1 cellular context compared by ENCODE assay signal in the genomic region with DNA sequence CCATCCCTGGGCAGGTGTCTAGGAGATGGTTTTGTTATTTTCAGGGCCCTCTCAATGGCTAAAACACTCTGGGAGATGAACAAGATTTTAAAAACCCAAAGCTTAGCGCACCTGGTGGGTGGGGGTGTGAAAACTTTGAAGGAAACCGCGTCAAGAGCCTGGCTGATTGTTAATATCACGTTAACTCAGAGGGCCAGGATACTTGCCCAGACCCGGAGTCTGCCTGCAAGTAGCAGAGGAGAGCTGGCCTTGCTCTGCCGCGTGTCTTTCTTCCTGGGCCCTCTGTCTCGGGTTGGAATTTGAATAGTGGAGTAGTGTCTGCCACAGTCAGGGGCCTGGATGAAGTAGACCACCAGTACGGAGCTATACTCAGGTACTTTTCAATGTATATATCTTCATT.
TF ChIP-seq lines count a peak whose summit lies in the region.

No MANE protein-coding gene starts in this region.

TF ChIP-seq in HCT116, 20 proteins besides CTCF, POLR2A, EP300 and RAD21 (continued from another document):
- TF ChIP-seq, protein P1, sequence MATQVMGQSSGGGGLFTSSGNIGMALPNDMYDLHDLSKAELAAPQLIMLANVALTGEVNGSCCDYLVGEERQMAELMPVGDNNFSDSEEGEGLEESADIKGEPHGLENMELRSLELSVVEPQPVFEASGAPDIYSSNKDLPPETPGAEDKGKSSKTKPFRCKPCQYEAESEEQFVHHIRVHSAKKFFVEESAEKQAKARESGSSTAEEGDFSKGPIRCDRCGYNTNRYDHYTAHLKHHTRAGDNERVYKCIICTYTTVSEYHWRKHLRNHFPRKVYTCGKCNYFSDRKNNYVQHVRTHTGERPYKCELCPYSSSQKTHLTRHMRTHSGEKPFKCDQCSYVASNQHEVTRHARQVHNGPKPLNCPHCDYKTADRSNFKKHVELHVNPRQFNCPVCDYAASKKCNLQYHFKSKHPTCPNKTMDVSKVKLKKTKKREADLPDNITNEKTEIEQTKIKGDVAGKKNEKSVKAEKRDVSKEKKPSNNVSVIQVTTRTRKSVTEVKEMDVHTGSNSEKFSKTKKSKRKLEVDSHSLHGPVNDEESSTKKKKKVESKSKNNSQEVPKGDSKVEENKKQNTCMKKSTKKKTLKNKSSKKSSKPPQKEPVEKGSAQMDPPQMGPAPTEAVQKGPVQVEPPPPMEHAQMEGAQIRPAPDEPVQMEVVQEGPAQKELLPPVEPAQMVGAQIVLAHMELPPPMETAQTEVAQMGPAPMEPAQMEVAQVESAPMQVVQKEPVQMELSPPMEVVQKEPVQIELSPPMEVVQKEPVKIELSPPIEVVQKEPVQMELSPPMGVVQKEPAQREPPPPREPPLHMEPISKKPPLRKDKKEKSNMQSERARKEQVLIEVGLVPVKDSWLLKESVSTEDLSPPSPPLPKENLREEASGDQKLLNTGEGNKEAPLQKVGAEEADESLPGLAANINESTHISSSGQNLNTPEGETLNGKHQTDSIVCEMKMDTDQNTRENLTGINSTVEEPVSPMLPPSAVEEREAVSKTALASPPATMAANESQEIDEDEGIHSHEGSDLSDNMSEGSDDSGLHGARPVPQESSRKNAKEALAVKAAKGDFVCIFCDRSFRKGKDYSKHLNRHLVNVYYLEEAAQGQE (IDR thresholded peaks at IDR 0.05; ENCODE audit: low read depth), result no peak
- no peak for TF ChIP-seq EGR1 (IDR thresholded peaks at IDR 0.05; ENCODE audit: low read depth)
- TF ChIP-seq EZH2phosphoT487 (IDR thresholded peaks at IDR 0.05; ENCODE audit: borderline replicate concordance), result no peak
- no peak for TF ChIP-seq CEBPB (IDR thresholded peaks at IDR 0.05; ENCODE audit: low read depth)
- TF ChIP-seq, protein P2, sequence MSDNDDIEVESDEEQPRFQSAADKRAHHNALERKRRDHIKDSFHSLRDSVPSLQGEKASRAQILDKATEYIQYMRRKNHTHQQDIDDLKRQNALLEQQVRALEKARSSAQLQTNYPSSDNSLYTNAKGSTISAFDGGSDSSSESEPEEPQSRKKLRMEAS (IDR thresholded peaks at IDR 0.05), result no peak
- no peak for TF ChIP-seq EZH2 (IDR thresholded peaks at IDR 0.05)
- TF ChIP-seq SIN3A (IDR thresholded peaks at IDR 0.05; ENCODE audit: low read depth), result no peak
- TF ChIP-seq ELF1 (IDR thresholded peaks at IDR 0.05; ENCODE audit: borderline replicate concordance, low read depth), result no peak
- TF ChIP-seq ZFX (IDR thresholded peaks at IDR 0.05), result no peak
- TF ChIP-seq, protein P3, sequence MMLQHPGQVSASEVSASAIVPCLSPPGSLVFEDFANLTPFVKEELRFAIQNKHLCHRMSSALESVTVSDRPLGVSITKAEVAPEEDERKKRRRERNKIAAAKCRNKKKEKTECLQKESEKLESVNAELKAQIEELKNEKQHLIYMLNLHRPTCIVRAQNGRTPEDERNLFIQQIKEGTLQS (IDR thresholded peaks at IDR 0.05), result no peak
- TF ChIP-seq JUND (IDR thresholded peaks at IDR 0.05), result no peak
- no peak for TF ChIP-seq SRF (IDR thresholded peaks at IDR 0.05; ENCODE audit: low read depth)
- TF ChIP-seq POLR2AphosphoS5 (IDR thresholded peaks at IDR 0.05; ENCODE audit: low read depth, low read length), result no peak
- TF ChIP-seq FOSL1 (IDR thresholded peaks at IDR 0.05; ENCODE audit: low read depth), result no peak
TF ChIP-seq in HCT116: peak in this region for 0.
